20 cellular contexts compared by ENCODE assay signal in the genomic region with DNA sequence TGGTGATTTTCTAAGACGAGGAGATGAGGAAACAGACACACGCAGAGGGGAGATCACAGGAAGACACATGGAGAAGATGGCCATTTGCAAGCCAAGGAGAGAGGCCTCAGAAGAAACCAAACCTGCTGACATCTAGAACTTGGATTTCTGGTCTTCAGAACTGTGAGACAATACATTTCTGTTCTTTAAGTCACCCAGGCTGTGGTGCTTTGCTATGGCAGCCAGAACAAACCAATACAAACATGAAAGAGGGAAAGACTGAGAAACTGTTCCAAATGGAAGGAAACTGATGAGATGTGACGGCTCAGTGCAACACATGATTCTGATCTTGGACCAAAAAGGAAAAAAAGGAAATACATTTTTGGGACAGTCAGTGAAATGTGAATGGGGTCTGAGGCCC. TPM values are rescaled to one million over a fixed set of nuclear protein-coding genes. Genes with fewer than 3 reads are reported as not detected.
DNase-seq lines count a peak whose midpoint lies in the region; ATAC-seq and TF ChIP-seq lines count a peak whose summit lies in the region.
"Had no signal": no experiment of that assay in that cellular context is flagged by ENCODE, and none has a peak within 500 bp of the region (broad histone marks: within the 10 kb centered on the region; RNA-seq: fewer than 3 reads in every experiment).

No MANE protein-coding gene starts in this region.

- POLR2A ChIA-PET in Caco-2 (lab: Charles Lee): no interaction called here

- H3K27me3 Mint-ChIP-seq in effector memory CD8-positive, alpha-beta T cell: peaks cover 5 to 28% of the 10 kb centered on the region in 2 donors
- no peaks in the 10 kb centered on the region for H3K27me3 Mint-ChIP-seq in Caco-2 (ENCODE audit: insufficient read depth, unreplicated experiment)

- H3K9me3 ChIP-seq in BLaER1: no peaks in the 10 kb centered on the region
- H3K9me3 ChIP-seq in osteoblast (ENCODE audit: low read depth, low read length): no peaks in the 10 kb centered on the region
- H3K9me3 ChIP-seq in Caco-2: no peaks in the 10 kb centered on the region
- no peaks in the 10 kb centered on the region for H3K9me3 ChIP-seq in sigmoid colon

- intact Hi-C loops in Caco-2 (cut with micrococcal nuclease; ENCODE audit: unreplicated experiment): no loop called here
- intact Hi-C loops in sigmoid colon (cut with DNase I): no loop called here

- no peak overlapping the region for H3K27ac ChIP-seq in BLaER1
- H3K27ac ChIP-seq in osteoblast (ENCODE audit: low read depth, low read length): peak overlapping the region; percentile 78
- no peak overlapping the region for H3K27ac ChIP-seq in sigmoid colon
- H3K27ac ChIP-seq: SK-N-MC had no signal

- H3K4me3 ChIP-seq in BLaER1: no peak overlapping the region
- no peak overlapping the region for H3K4me3 ChIP-seq in Jurkat, Clone E6-1 (ENCODE audit: low read length)
- no peak overlapping the region for H3K4me3 ChIP-seq in osteoblast (ENCODE audit: insufficient read depth, low read length)
- H3K4me3 ChIP-seq in Caco-2 (ENCODE audit: low read depth, low read length): no peak overlapping the region
- no peak overlapping the region for H3K4me3 ChIP-seq in sigmoid colon
- H3K4me3 ChIP-seq: SK-N-MC had no signal

- H3K27ac Mint-ChIP-seq in effector memory CD8-positive, alpha-beta T cell: no peak overlapping the region
- H3K27ac Mint-ChIP-seq in Caco-2 (ENCODE audit: unreplicated experiment): no peak overlapping the region
- H3K27ac Mint-ChIP-seq: CD8-positive, alpha-beta memory T cell; H9 had no signal

- 73 to 82% methylated on average over 3 of the region's 3 CpGs for WGBS in sigmoid colon, 2 donors

- no peak overlapping the region for H3K4me3 Mint-ChIP-seq in effector memory CD8-positive, alpha-beta T cell
- no peak overlapping the region for H3K4me3 Mint-ChIP-seq in Caco-2 (ENCODE audit: unreplicated experiment)
- H3K4me3 Mint-ChIP-seq: H9 had no signal

- no peak overlapping the region for H3K9ac ChIP-seq in BLaER1

- peaks cover 53% of the 10 kb centered on the region for H3K4me1 ChIP-seq in BLaER1
- peaks cover 24% of the 10 kb centered on the region for H3K4me1 ChIP-seq in osteoblast (ENCODE audit: insufficient read depth, low read length)
- peaks cover 9% of the 10 kb centered on the region for H3K4me1 ChIP-seq in Caco-2
- peaks cover 0 to 18% (median 9%) of the 10 kb centered on the region in 4 donors for H3K4me1 ChIP-seq in sigmoid colon

- no TSS peak for BruUV-seq in Caco-2 (replicated peaks; lab: Mats Ljungman, UMichigan)

- TF ChIP-seq EP300 in sigmoid colon (IDR thresholded peaks at IDR 0.05): no peak

- no peak for TF ChIP-seq CTCF in osteoblast (IDR thresholded peaks at IDR 0.05; ENCODE audit: extremely low read depth, low read depth, low read length)
- TF ChIP-seq CTCF in Caco-2 (IDR thresholded peaks at IDR 0.05; ENCODE audit: insufficient read depth in 1 of 2, low read depth in 1 of 2, low read length in 1 of 2, severe bottlenecking in 1 of 2, unreplicated experiment in 1 of 2): no peak
- TF ChIP-seq CTCF in sigmoid colon (IDR thresholded peaks at IDR 0.05): no peak

- H3K9me3 Mint-ChIP-seq in effector memory CD8-positive, alpha-beta T cell: no peaks in the 10 kb centered on the region
- H3K9me3 Mint-ChIP-seq in Caco-2 (ENCODE audit: unreplicated experiment): no peaks in the 10 kb centered on the region
- H3K9me3 Mint-ChIP-seq: CD8-positive, alpha-beta memory T cell had no signal

- no peaks in the 10 kb centered on the region for H3K36me3 Mint-ChIP-seq in effector memory CD8-positive, alpha-beta T cell (ENCODE audit: insufficient read depth)
- H3K36me3 Mint-ChIP-seq in Caco-2 (ENCODE audit: insufficient read depth, unreplicated experiment): peaks cover 9% of the 10 kb centered on the region
- H3K36me3 Mint-ChIP-seq: CD8-positive, alpha-beta memory T cell had no signal

- H4K20me1 ChIP-seq in BLaER1 (no peaks in the 10 kb centered on the region), osteoblast (ENCODE audit: insufficient read depth, low read length) (no peaks in the 10 kb centered on the region)

- H3K36me3 ChIP-seq in BLaER1: no peaks in the 10 kb centered on the region
- H3K36me3 ChIP-seq in osteoblast (ENCODE audit: insufficient read depth, low read length): no peaks in the 10 kb centered on the region
- no peaks in the 10 kb centered on the region for H3K36me3 ChIP-seq in Caco-2 (ENCODE audit: control insufficient read depth, insufficient read depth, low read length)
- H3K36me3 ChIP-seq in sigmoid colon: no peaks in the 10 kb centered on the region

- peaks cover 7 to 8% of the 10 kb centered on the region in 2 donors for H3K4me1 Mint-ChIP-seq in effector memory CD8-positive, alpha-beta T cell (ENCODE audit: low read depth in 2 of 2)
- H3K4me1 Mint-ChIP-seq in Caco-2 (ENCODE audit: low read depth, unreplicated experiment): peaks cover 14% of the 10 kb centered on the region

- CTCF ChIA-PET in Caco-2 (lab: Charles Lee): no interaction called here

- DNase-seq in Jurkat, Clone E6-1 (ENCODE audit: low read depth, low spot score): peak; percentile 25
- DNase-seq in astrocyte of the hippocampus (ENCODE audit: low read depth, low spot score) (peak; percentile 32), osteoblast (ENCODE audit: insufficient read length, low spot score, missing footprints) (no peak), Caco-2 (no peak), sigmoid colon (no peak), T-helper 2 cell (no peak)
- no peak for DNase-seq in effector memory CD8-positive, alpha-beta T cell
- DNase-seq: CD8-positive, alpha-beta memory T cell; DMS79; H9; KBM-7; NCI-H1417; NCI-H187; NCI-H226; NCI-H524; NCI-H82; OCI-M1; Right ventricle myocardium superior had no signal

- H3K4me2 ChIP-seq in BLaER1 (peak overlapping the region; percentile 23), osteoblast (ENCODE audit: insufficient read depth, low read length) (no peak overlapping the region)

- no peak for ATAC-seq in effector memory CD8-positive, alpha-beta T cell (replicated peaks)

- no peak for TF ChIP-seq POLR2A in sigmoid colon (IDR thresholded peaks at IDR 0.05)

- peak overlapping the region; percentile 49 for H2AFZ ChIP-seq in osteoblast (ENCODE audit: low read length)

- H3K79me2 ChIP-seq in osteoblast (ENCODE audit: insufficient read depth, low read length): no peaks in the 10 kb centered on the region

- H3K27me3 ChIP-seq in BLaER1 (no peaks in the 10 kb centered on the region), osteoblast (ENCODE audit: insufficient read depth, low read length) (no peaks in the 10 kb centered on the region), Caco-2 (replicated peaks; ENCODE audit: control insufficient read depth, insufficient read depth, low read length) (no peaks in the 10 kb centered on the region), sigmoid colon (no peaks in the 10 kb centered on the region)

RNA-seq across cellular contexts. Expression of a gene that starts 30.1 kb away (rescaled TPM):
- polyA plus RNA-seq in Jurkat, Clone E6-1 (2012; ENCODE audit: insufficient read depth, insufficient read length): 22.6 TPM
- 42.4 and 59.0 TPM in 2 replicates for total RNA-seq in osteoblast
- total RNA-seq in Caco-2 (2022): 4.5 and 4.9 TPM in 2 replicates
- total RNA-seq in sigmoid colon: 10 to 100 TPM; 20.9 to 32.5 (median 26.6) TPM
- polyA plus RNA-seq in sigmoid colon: 1 to 10 TPM in 1 of 3 donors, under 1 TPM in 2; 0.60 to 3.9 (median 0.69) TPM

Comparison
In these comparisons a context has a peak if more than half of its experiments do, and no peak if none do; other contexts are left out.
1. DNase-seq: peak in Jurkat, Clone E6-1 (single experiment) and astrocyte of the hippocampus (single experiment); none in osteoblast (single experiment), effector memory CD8-positive, alpha-beta T cell (0 of 3), Caco-2 (0 of 2), sigmoid colon (single experiment) and T-helper 2 cell (0 of 5).